ENCODE assay signal across 9 cellular contexts in the genomic region with DNA sequence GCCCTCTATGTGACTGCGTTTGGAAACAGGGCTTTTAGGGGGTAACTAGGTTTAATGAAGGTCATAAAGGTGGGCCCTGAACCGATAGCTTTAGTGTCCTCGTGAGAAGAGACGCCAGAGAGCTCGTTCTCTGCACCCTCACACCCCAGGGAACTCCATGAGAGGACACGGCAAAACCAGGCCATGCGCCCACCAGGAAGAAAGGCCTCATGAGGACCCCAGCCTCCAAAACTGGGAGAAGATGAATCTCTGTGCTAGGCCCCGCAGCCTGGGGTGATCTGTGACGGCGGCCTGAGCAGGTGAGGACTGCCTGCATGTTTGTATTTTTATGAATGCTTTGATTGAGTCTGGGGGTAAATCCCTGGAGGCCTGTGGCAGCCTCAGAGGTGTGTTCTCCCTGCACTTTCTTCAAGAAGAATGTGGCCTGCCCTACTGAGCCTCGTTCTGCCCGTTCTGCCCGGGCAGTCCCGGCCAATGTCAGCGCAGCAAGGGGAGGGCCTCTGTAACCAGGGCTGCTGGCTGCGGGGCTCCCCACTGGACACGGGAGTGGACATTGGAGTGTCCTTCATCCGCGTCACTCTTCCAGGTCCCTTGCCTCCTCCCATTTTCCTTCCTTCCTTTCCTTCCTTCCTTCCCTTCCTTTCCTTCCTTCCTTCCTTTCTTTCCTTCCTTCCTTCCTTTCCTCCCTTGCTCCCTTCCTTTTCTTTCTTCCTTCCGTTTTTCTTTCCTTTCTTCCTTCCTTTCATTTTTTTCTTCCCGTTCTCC. TPM values are rescaled to one million over a fixed set of nuclear protein-coding genes. Genes with fewer than 3 reads are reported as not detected.
DNase-seq lines count a peak whose midpoint lies in the region; ATAC-seq and TF ChIP-seq lines count a peak whose summit lies in the region.
"Had no signal": no experiment of that assay in that cellular context is flagged by ENCODE, and none has a peak within 500 bp of the region (broad histone marks: within the 10 kb centered on the region; RNA-seq: fewer than 3 reads in every experiment).

No MANE protein-coding gene starts in this region.

- H2BK15ac ChIP-seq in IMR-90 (ENCODE audit: low read depth, low read length): peak overlapping the region; percentile 92

- H3K56ac ChIP-seq in IMR-90 (ENCODE audit: extremely low read depth, insufficient read depth, low read length): no peak overlapping the region

- H3K36me3 Mint-ChIP-seq in central memory CD8-positive, alpha-beta T cell (ENCODE audit: insufficient read depth): no peaks in the 10 kb centered on the region
- H3K36me3 Mint-ChIP-seq in natural killer cell treated with Interleukin-12 subunit alpha and Interleukin-12 subunit beta and Interleukin-15 and Interleukin-18, amount 100 ng/mL, for 72 hours: no peaks in the 10 kb centered on the region

- TF ChIP-seq RAD21 in IMR-90 (IDR thresholded peaks at IDR 0.05; ENCODE audit: low read length): no peak

- H3K9ac ChIP-seq in IMR-90 (ENCODE audit: low read depth, low read length): no peak overlapping the region
- H3K9ac ChIP-seq: neural progenitor cell had no signal

- H3K9me1 ChIP-seq in IMR-90 (ENCODE audit: insufficient read depth, low read length): peaks cover 6% of the 10 kb centered on the region; the same call in 1 of the 2 replicates

- peaks cover 8% of the 10 kb centered on the region for H3K4me1 ChIP-seq in IMR-90 (ENCODE audit: control insufficient read depth, insufficient read depth, low read length)
- H3K4me1 ChIP-seq: neural progenitor cell had no signal

- peak overlapping the region; percentile 91 for H2BK5ac ChIP-seq in IMR-90 (ENCODE audit: low read depth, low read length, poor library complexity, severe bottlenecking)

- H3K4me1 Mint-ChIP-seq in central memory CD8-positive, alpha-beta T cell: peaks cover 42% of the 10 kb centered on the region
- peaks cover 37 to 48% of the 10 kb centered on the region in 2 donors for H3K4me1 Mint-ChIP-seq in natural killer cell treated with Interleukin-12 subunit alpha and Interleukin-12 subunit beta and Interleukin-15 and Interleukin-18, amount 100 ng/mL, for 72 hours (ENCODE audit: low read depth in 2 of 2)

- H3K4ac ChIP-seq in IMR-90 (ENCODE audit: low read depth, low read length): peak overlapping the region; percentile 94

- H4K5ac ChIP-seq in IMR-90 (ENCODE audit: low read depth, low read length): peak overlapping the region; percentile 53

- dilution Hi-C loops in IMR-90 (cut with HindIII; ENCODE audit: low sequenced_read_pairs, unreplicated experiment): no loop called here

- in situ Hi-C loops in ACHN (cut with HindIII; ENCODE audit: low pct_ligation_motif_present, low pct_unique_long_range_greater_than_20kb, low sequenced_read_pairs): no loop called here
- in situ Hi-C loops in IMR-90 (cut with MboI; ENCODE audit: low sequenced_read_pairs): no loop called here

- peak overlapping the region; percentile 92 for H2AK5ac ChIP-seq in IMR-90 (ENCODE audit: low read depth, low read length)

- peak overlapping the region; percentile 87 for H3K27ac Mint-ChIP-seq in central memory CD8-positive, alpha-beta T cell (ENCODE audit: low read depth)
- H3K27ac Mint-ChIP-seq in natural killer cell treated with Interleukin-12 subunit alpha and Interleukin-12 subunit beta and Interleukin-15 and Interleukin-18, amount 100 ng/mL, for 72 hours: peak overlapping the region; percentile 100
- H3K27ac Mint-ChIP-seq: neural progenitor cell had no signal

- no peak for TF ChIP-seq POLR2A in IMR-90 (IDR thresholded peaks at IDR 0.05; ENCODE audit: low read depth, low read length)

- H3K27me3 Mint-ChIP-seq in central memory CD8-positive, alpha-beta T cell: no peaks in the 10 kb centered on the region
- H3K27me3 Mint-ChIP-seq in natural killer cell treated with Interleukin-12 subunit alpha and Interleukin-12 subunit beta and Interleukin-15 and Interleukin-18, amount 100 ng/mL, for 72 hours: no peaks in the 10 kb centered on the region

- peak overlapping the region; percentile 83 for H3K14ac ChIP-seq in IMR-90 (replicated peaks; ENCODE audit: low read depth, low read length)

- POLR2A ChIA-PET in IMR-90 (lab: Charles Lee; ENCODE audit: unreplicated experiment): no interaction called here

- ATAC-seq in IMR-90 (ENCODE audit: low read depth) (no peak), GM19455 (IDR thresholded peaks at IDR 0.05; ENCODE audit: unreplicated experiment) (no peak)
- ATAC-seq in central memory CD8-positive, alpha-beta T cell (replicated peaks; ENCODE audit: extremely low read depth, poor library complexity, severe bottlenecking): no peak
- ATAC-seq in natural killer cell treated with Interleukin-12 subunit alpha and Interleukin-12 subunit beta and Interleukin-15 and Interleukin-18, amount 100 ng/mL, for 72 hours: no peak

- no peaks in the 10 kb centered on the region for H3K79me1 ChIP-seq in IMR-90 (ENCODE audit: low read depth in 1 of 2, low read length in 2 of 2)

- BruUV-seq in IMR-90 (replicated peaks; lab: Mats Ljungman, UMichigan): no TSS peak

- H2AFZ ChIP-seq in IMR-90 (replicated peaks; ENCODE audit: low read length, poor library complexity): no peak overlapping the region
- H2AFZ ChIP-seq: neural progenitor cell had no signal

- peak; percentile 65 for DNase-seq in ACHN
- DNase-seq in IMR-90: no peak
- DNase-seq in central memory CD8-positive, alpha-beta T cell (ENCODE audit: low spot score in 2 of 2): no peak
- DNase-seq in natural killer cell treated with Interleukin-12 subunit alpha and Interleukin-12 subunit beta and Interleukin-15 and Interleukin-18, amount 100 ng/mL, for 72 hours (ENCODE audit: low spot score): peak; percentile 59
- no peak for DNase-seq in NCI-H2196 (lab: John Stamatoyannopoulos, UW; ENCODE audit: unreplicated experiment)
- no peak for DNase-seq in HuH-7 (ENCODE audit: low spot score)
- DNase-seq in amygdala (lab: John Stamatoyannopoulos, UW): no peak

- WGBS in IMR-90 (ENCODE audit: extremely low coverage in 2 of 2, insufficient read length in 1 of 2), 2 experiments: 83% methylated on average over 4 of the region's 21 CpGs; no CpG with 5 or more reads in 1 of the 2 experiments

- H3K4me3 ChIP-seq in IMR-90 (ENCODE audit: insufficient read depth, low read depth, low read length): no peak overlapping the region
- H3K4me3 ChIP-seq: neural progenitor cell had no signal

- TF ChIP-seq CTCF in IMR-90 (conservative IDR thresholded peaks at IDR 0.05; ENCODE audit: low read depth, low read length): no peak

- CTCF ChIA-PET in IMR-90 (lab: Yijun Ruan, JAX): no interaction called here

- H3K18ac ChIP-seq in IMR-90 (ENCODE audit: low read depth, low read length): peak overlapping the region; percentile 31

- H3K27me3 ChIP-seq in IMR-90 (ENCODE audit: control insufficient read depth, insufficient read depth, low read length): no peaks in the 10 kb centered on the region

- H4K8ac ChIP-seq in IMR-90 (ENCODE audit: low read depth in 2 of 2, low read length in 2 of 2): peak overlapping the region; percentile 25 to 71; a peak in 3 of 4 replicates

- intact Hi-C loops in IMR-90 (cut with micrococcal nuclease): loop anchor here (10.0 kb wide), 1 partner anchor 169 kb away; no protein-coding TSS in a partner anchor

- H3K27ac ChIP-seq in IMR-90 (ENCODE audit: insufficient read depth, low read length): peak overlapping the region; percentile 80
- H3K27ac ChIP-seq: neural progenitor cell had no signal

- peak overlapping the region; percentile 95 for H2BK120ac ChIP-seq in IMR-90 (ENCODE audit: low read depth, low read length)

- no peak overlapping the region for H3K4me3 Mint-ChIP-seq in central memory CD8-positive, alpha-beta T cell
- H3K4me3 Mint-ChIP-seq in natural killer cell treated with Interleukin-12 subunit alpha and Interleukin-12 subunit beta and Interleukin-15 and Interleukin-18, amount 100 ng/mL, for 72 hours: peak overlapping the region; percentile 88
- H3K4me3 Mint-ChIP-seq: neural progenitor cell had no signal

- no peak overlapping the region for H3K23ac ChIP-seq in IMR-90 (ENCODE audit: low read depth, low read length)

- H3K36me3 ChIP-seq in IMR-90 (ENCODE audit: control insufficient read depth, insufficient read depth, low read length): peaks cover 24% of the 10 kb centered on the region
- H3K36me3 ChIP-seq: neural progenitor cell had no signal

- H4K20me1 ChIP-seq in IMR-90 (ENCODE audit: insufficient read depth, low read length): no peaks in the 10 kb centered on the region

- H3K9me3 ChIP-seq in IMR-90 (ENCODE audit: control insufficient read depth, insufficient read depth, low read length): no peaks in the 10 kb centered on the region

- peak overlapping the region; percentile 91 for H2BK20ac ChIP-seq in IMR-90 (ENCODE audit: low read depth, low read length)

- H3K9me3 Mint-ChIP-seq in central memory CD8-positive, alpha-beta T cell: no peaks in the 10 kb centered on the region
- no peaks in the 10 kb centered on the region for H3K9me3 Mint-ChIP-seq in natural killer cell treated with Interleukin-12 subunit alpha and Interleukin-12 subunit beta and Interleukin-15 and Interleukin-18, amount 100 ng/mL, for 72 hours
- H3K9me3 Mint-ChIP-seq: neural progenitor cell had no signal

- peak overlapping the region; percentile 95 for H2AK9ac ChIP-seq in IMR-90 (replicated peaks; ENCODE audit: low read depth, low read length, poor library complexity)

- H3K4me2 ChIP-seq in IMR-90 (ENCODE audit: low read depth, low read length): no peak overlapping the region
- H3K4me2 ChIP-seq: neural progenitor cell had no signal

- H4K91ac ChIP-seq in IMR-90 (ENCODE audit: insufficient read depth, low read depth, low read length): peak overlapping the region; percentile 93

RNA-seq across cellular contexts. Expression of a gene that starts 6.8 kb away (rescaled TPM):
- total RNA-seq in IMR-90 (2012; rRNA removed): 36.0 and 37.5 TPM in 2 replicates
- 20.8 and 23.4 TPM in 2 replicates for polyA plus RNA-seq in IMR-90 (2012; rRNA removed)
- polyA plus RNA-seq in IMR-90 (2012; cell fraction: cytosol; rRNA removed): 11.3 and 20.0 TPM in 2 replicates
- polyA plus RNA-seq in IMR-90 (2012; cell fraction: nucleus; rRNA removed; ENCODE audit: low replicate concordance): 95.6 and 134 TPM in 2 replicates
- total RNA-seq in natural killer cell treated with Interleukin-12 subunit alpha and Interleukin-12 subunit beta and Interleukin-15 and Interleukin-18, amount 100 ng/mL, for 72 hours: 1,000 to 10,000 TPM; 1,259 to 2,425 TPM

RNA-seq across cellular contexts. Expression of a gene that starts 33.6 kb away (rescaled TPM):
- 2.2 and 3.2 TPM in 2 replicates for total RNA-seq in IMR-90 (2012; rRNA removed)
- polyA plus RNA-seq in IMR-90 (2012; rRNA removed): 15.6 and 17.2 TPM in 2 replicates
- polyA plus RNA-seq in IMR-90 (2012; cell fraction: cytosol; rRNA removed): 7.8 and 15.2 TPM in 2 replicates
- polyA plus RNA-seq in IMR-90 (2012; cell fraction: nucleus; rRNA removed; ENCODE audit: low replicate concordance): 43.1 and 103 TPM in 2 replicates
- total RNA-seq in natural killer cell treated with Interleukin-12 subunit alpha and Interleukin-12 subunit beta and Interleukin-15 and Interleukin-18, amount 100 ng/mL, for 72 hours: 10 to 100 TPM in 1 of 2 donors, 1 to 10 TPM in 1; 5.5 to 19.3 TPM

RNA-seq across cellular contexts. Expression of a gene that starts 33.7 kb away (rescaled TPM):
- total RNA-seq in IMR-90 (2012; rRNA removed): 3.0 and 3.9 TPM in 2 replicates
- polyA plus RNA-seq in IMR-90 (2012; rRNA removed): 41.5 TPM in 2 replicates
- 45.7 and 54.0 TPM in 2 replicates for polyA plus RNA-seq in IMR-90 (2012; cell fraction: cytosol; rRNA removed)
- 159 and 195 TPM in 2 replicates for polyA plus RNA-seq in IMR-90 (2012; cell fraction: nucleus; rRNA removed; ENCODE audit: low replicate concordance)
- total RNA-seq in natural killer cell treated with Interleukin-12 subunit alpha and Interleukin-12 subunit beta and Interleukin-15 and Interleukin-18, amount 100 ng/mL, for 72 hours: 10 to 100 TPM in 1 of 2 donors, 1 to 10 TPM in 1; 9.9 to 32.4 TPM

Comparison
In these comparisons a context has a peak if more than half of its experiments do, and no peak if none do; other contexts are left out.
1. DNase-seq: peak in ACHN (single experiment) and natural killer cell treated with Interleukin-12 subunit alpha and Interleukin-12 subunit beta and Interleukin-15 and Interleukin-18, amount 100 ng/mL, for 72 hours (single experiment); none in IMR-90 (single experiment), central memory CD8-positive, alpha-beta T cell (0 of 2), NCI-H2196 (single experiment), HuH-7 (single experiment) and amygdala (0 of 56).
2. RNA of a gene that starts 6.8 kb away (total RNA-seq): 1,259 to 2,425 TPM in natural killer cell treated with Interleukin-12 subunit alpha and Interleukin-12 subunit beta and Interleukin-15 and Interleukin-18, amount 100 ng/mL, for 72 hours; 36.0 to 37.5 TPM in IMR-90; every median in the first group is over 10 times any median in the second.